8 cellular contexts compared by ENCODE assay signal in genomic region chr11:65546217-65546958, GRCh38. TPM values are rescaled to one million over a fixed set of nuclear protein-coding genes. Genes with fewer than 3 reads are reported as not detected.
DNase-seq lines count a peak whose midpoint lies in the region; ATAC-seq and TF ChIP-seq lines count a peak whose summit lies in the region.

No MANE protein-coding gene starts in this region.

- in situ Hi-C loops in GM13977 (cut with MboI; ENCODE audit: low pct_unique_long_range_greater_than_20kb, low sequenced_read_pairs, unreplicated experiment): no loop called here

- H3K27me3 Mint-ChIP-seq in activated B cell treated with CpG ODN at 0.5 μM for 24 hours (no peaks in the 10 kb centered on the region), HFFc6 (ENCODE audit: insufficient read depth) (peaks cover 3% of the 10 kb centered on the region)
- no peaks in the 10 kb centered on the region for H3K27me3 Mint-ChIP-seq in central memory CD8-positive, alpha-beta T cell

- POLR2A ChIA-PET in activated B cell treated with CpG ODN at 0.5 μM for 24 hours (lab: Charles Lee): interaction anchor here (0.6 to 2.4 kb wide), 26 partner anchors 9 to 425 kb away, joined by 3 to 17 read pairs (median 4); partner anchors contain the start of genes EHBP1L1, FAU, MALAT1 and MRPL49

- no peaks in the 10 kb centered on the region for H3K9me3 Mint-ChIP-seq in activated B cell treated with CpG ODN at 0.5 μM for 24 hours
- no peaks in the 10 kb centered on the region for H3K9me3 Mint-ChIP-seq in central memory CD8-positive, alpha-beta T cell
- H3K9me3 Mint-ChIP-seq in HFFc6: no peaks in the 10 kb centered on the region

- H3K4me1 Mint-ChIP-seq in activated B cell treated with CpG ODN at 0.5 μM for 24 hours (peaks cover 54% of the 10 kb centered on the region), HFFc6 (ENCODE audit: low read depth) (peaks cover 8% of the 10 kb centered on the region)
- peaks cover 48% of the 10 kb centered on the region for H3K4me1 Mint-ChIP-seq in central memory CD8-positive, alpha-beta T cell

- TF ChIP-seq CTCF in GM13977 (IDR thresholded peaks at IDR 0.05; ENCODE audit: extremely low read depth, insufficient read depth, missing control alignments) (no peak), activated B cell treated with CpG ODN at 0.5 μM for 24 hours (IDR thresholded peaks at IDR 0.05) (no peak), HFFc6 (IDR thresholded peaks at IDR 0.05) (no peak)

- H3K4me3 Mint-ChIP-seq in activated B cell treated with CpG ODN at 0.5 μM for 24 hours (peak overlapping the region; percentile 85), HFFc6 (no peak overlapping the region)
- H3K4me3 Mint-ChIP-seq in central memory CD8-positive, alpha-beta T cell: peak overlapping the region; percentile 79

- H3K27ac Mint-ChIP-seq in activated B cell treated with CpG ODN at 0.5 μM for 24 hours (peak overlapping the region; percentile 89), HFFc6 (no peak overlapping the region)
- peak overlapping the region; percentile 83 for H3K27ac Mint-ChIP-seq in central memory CD8-positive, alpha-beta T cell (ENCODE audit: low read depth)

- CTCF ChIA-PET in activated B cell treated with CpG ODN at 0.5 μM for 24 hours (lab: Charles Lee): interaction anchor here (0.6 to 3.1 kb wide), 3 partner anchors 14 to 43 kb away, joined by 3 to 13 read pairs (median 3); no protein-coding TSS in a partner anchor

- intact Hi-C loops in activated B cell treated with CpG ODN at 0.5 μM for 24 hours (cut with micrococcal nuclease): loop anchor here (1.0 kb wide), 2 partner anchors 12 to 24 kb away; partner anchors contain the start of genes LTBP3 and ZNRD2

- ATAC-seq in HG02798 (IDR thresholded peaks at IDR 0.05; ENCODE audit: poor library complexity, unreplicated experiment) (peak; percentile 77), activated B cell treated with CpG ODN at 0.5 μM for 24 hours (ENCODE audit: low read depth) (peak; percentile 89)
- peak; percentile 86 for ATAC-seq in central memory CD8-positive, alpha-beta T cell (replicated peaks; ENCODE audit: extremely low read depth, poor library complexity, severe bottlenecking)

- H3K36me3 Mint-ChIP-seq in activated B cell treated with CpG ODN at 0.5 μM for 24 hours (ENCODE audit: low read depth): no peaks in the 10 kb centered on the region
- peaks cover 11% of the 10 kb centered on the region for H3K36me3 Mint-ChIP-seq in central memory CD8-positive, alpha-beta T cell (ENCODE audit: insufficient read depth)
- H3K36me3 Mint-ChIP-seq in HFFc6 (ENCODE audit: low read depth): peaks cover 28% of the 10 kb centered on the region

- DNase-seq in GM13977 (ENCODE audit: low spot score) (peak; percentile 99), NCI-H1930 (lab: John Stamatoyannopoulos, UW) (peak; percentile 78 to 79), activated B cell treated with CpG ODN at 0.5 μM for 24 hours (peak; percentile 99), mesenteric fat pad (ENCODE audit: low spot score) (peak; percentile 96), HFFc6 (no peak)
- peak; percentile 97 to 98 for DNase-seq in central memory CD8-positive, alpha-beta T cell (ENCODE audit: low spot score in 2 of 2)
- peak; percentile 98 for DNase-seq in stimulated activated CD8-positive, alpha-beta memory T cell treated with anti-CD3 and anti-CD28 coated beads, Interleukin-4, amount 100 ng/mL, for 4 hours (ENCODE audit: low read depth in 2 of 2, low spot score in 1 of 2)

RNA-seq across cellular contexts. Expression of gene LTBP3, which starts 11.8 kb away (rescaled TPM):
- 25.0 and 25.3 TPM in 2 replicates for total RNA-seq in activated B cell treated with CpG ODN at 0.5 μM for 24 hours
- 91.9 TPM for total RNA-seq in mesenteric fat pad
- total RNA-seq in HFFc6 (2021; fragmentation: NEBNext Ultra II Directional; extraction: Animal tissue kit (Norgen Biotek cat#: 25700)): 10 to 100 TPM; 64.0 to 78.1 (median 66.0) TPM

RNA-seq across cellular contexts. Expression of gene SCYL1, which starts 21.5 kb away (rescaled TPM):
- 70.0 and 75.7 TPM in 2 replicates for total RNA-seq in activated B cell treated with CpG ODN at 0.5 μM for 24 hours
- total RNA-seq in mesenteric fat pad: 87.0 TPM
- total RNA-seq in HFFc6 (2021; fragmentation: NEBNext Ultra II Directional; extraction: Animal tissue kit (Norgen Biotek cat#: 25700)): 100 to 1,000 TPM; 120 to 137 (median 126) TPM

RNA-seq across cellular contexts. Expression of gene ZNRD2, which starts 23.9 kb away (rescaled TPM):
- total RNA-seq in activated B cell treated with CpG ODN at 0.5 μM for 24 hours: 40.9 and 41.0 TPM in 2 replicates
- total RNA-seq in mesenteric fat pad: 34.9 TPM
- 10 to 100 TPM; 57.7 to 72.0 (median 64.3) TPM for total RNA-seq in HFFc6 (2021; fragmentation: NEBNext Ultra II Directional; extraction: Animal tissue kit (Norgen Biotek cat#: 25700))

RNA-seq across cellular contexts. Expression of gene FAM89B, which starts 25.9 kb away (rescaled TPM):
- 19.1 and 21.6 TPM in 2 replicates for total RNA-seq in activated B cell treated with CpG ODN at 0.5 μM for 24 hours
- total RNA-seq in mesenteric fat pad: 37.4 TPM
- total RNA-seq in HFFc6 (2021; fragmentation: NEBNext Ultra II Directional; extraction: Animal tissue kit (Norgen Biotek cat#: 25700)): 10 to 100 TPM; 40.9 to 52.8 (median 43.7) TPM

RNA-seq across cellular contexts. Expression of gene EHBP1L1, which starts 29.5 kb away (rescaled TPM):
- total RNA-seq in activated B cell treated with CpG ODN at 0.5 μM for 24 hours: 143 and 163 TPM in 2 replicates
- 78.6 TPM for total RNA-seq in mesenteric fat pad
- 10 to 100 TPM; 47.5 to 69.3 (median 61.3) TPM for total RNA-seq in HFFc6 (2021; fragmentation: NEBNext Ultra II Directional; extraction: Animal tissue kit (Norgen Biotek cat#: 25700))
